ENCODE assay signal across 2 cellular contexts in genomic region chr13:27270594-27271520, GRCh38.
A peak's percentile ranks its signal among the peaks of the same experiment; 100 is the strongest.
TF ChIP-seq lines count a peak whose summit lies in the region.

RASL11A (plus strand) TSS chr13:27270830; CDS start chr13:27270945, 115 bp downstream.

TF ChIP-seq in HEK293, 187 proteins besides CTCF, POLR2A, EP300 and RAD21 (continued from another document and continues in another):
- TF ChIP-seq OSR2 (tag by site-specific recombination; IDR thresholded peaks at IDR 0.05) (no peak), ZNF449 (tag by site-specific recombination; IDR thresholded peaks at IDR 0.05) (no peak), ZNF548 (tag by site-specific recombination; IDR thresholded peaks at IDR 0.05) (no peak), ZSCAN4 (tag by site-specific recombination; IDR thresholded peaks at IDR 0.05) (no peak), ZSCAN23 (tag by site-specific recombination; IDR thresholded peaks at IDR 0.05) (no peak), ZFP69B (tag by site-specific recombination; IDR thresholded peaks at IDR 0.05) (peak; percentile 98), ZNF544 (tag by site-specific recombination; IDR thresholded peaks at IDR 0.05) (no peak), ZNF366 (tag by site-specific recombination; conservative IDR thresholded peaks at IDR 0.05) (no peak), ZNF518A (tag by site-specific recombination; conservative IDR thresholded peaks at IDR 0.05; ENCODE audit: low read depth) (no peak), ZNF596 (tag by site-specific recombination; IDR thresholded peaks at IDR 0.05) (peak; percentile 4; the same call in 1 of the 2 replicates), ZNF426 (tag by site-specific recombination; IDR thresholded peaks at IDR 0.05) (no peak), ZSCAN30 (tag by site-specific recombination; IDR thresholded peaks at IDR 0.05) (peak; percentile 75; the same call in 1 of the 2 replicates), ZNF707 (tag by site-specific recombination; IDR thresholded peaks at IDR 0.05) (no peak), ZNF398 (tag by site-specific recombination; IDR thresholded peaks at IDR 0.05) (0 out of 2 replicates have a peak, but pooled peaks have one; percentile 31), ZEB2 (tag by site-specific recombination; IDR thresholded peaks at IDR 0.05) (peak; percentile 85), ZNF830 (tag by site-specific recombination; IDR thresholded peaks at IDR 0.05; ENCODE audit: low read depth) (no peak), ZNF600 (tag by site-specific recombination; IDR thresholded peaks at IDR 0.05) (peak; percentile 79), KLF17 (tag by site-specific recombination; IDR thresholded peaks at IDR 0.05) (no peak), ZNF2 (tag by site-specific recombination; IDR thresholded peaks at IDR 0.05) (peak; percentile 59; the same call in 1 of the 2 replicates)

TF ChIP-seq in K562, 482 proteins besides CTCF, POLR2A, EP300 and RAD21 (continued from another document and continues in another):
- peak; percentile 25 for TF ChIP-seq VEZF1 (CRISPR knock-in tag; IDR thresholded peaks at IDR 0.05)
- TF ChIP-seq ZNF830 (CRISPR knock-in tag; IDR thresholded peaks at IDR 0.05): no peak
- TF ChIP-seq ZC3H8 (IDR thresholded peaks at IDR 0.05): no peak
- TF ChIP-seq MITF (IDR thresholded peaks at IDR 0.05): no peak
- 0 out of 2 replicates have a peak, but pooled peaks have one; percentile 9 for TF ChIP-seq ETS1 (conservative IDR thresholded peaks at IDR 0.05; ENCODE audit: control insufficient read depth, low read depth, low read length)
- no peak for TF ChIP-seq ID3 (CRISPR knock-in tag; IDR thresholded peaks at IDR 0.05)
- TF ChIP-seq ID3 (tag; IDR thresholded peaks at IDR 0.05): no peak
- TF ChIP-seq TARDBP (IDR thresholded peaks at IDR 0.05): peak; percentile 50
- TF ChIP-seq PREB (CRISPR knock-in tag; IDR thresholded peaks at IDR 0.05): no peak
- no peak for TF ChIP-seq TCF15 (CRISPR knock-in tag; IDR thresholded peaks at IDR 0.05)
- TF ChIP-seq HMGN3 (IDR thresholded peaks at IDR 0.05; ENCODE audit: borderline replicate concordance, extremely low read depth, insufficient read length, low read depth, low read length): peak; percentile 42
- TF ChIP-seq ZBTB1 (CRISPR knock-in tag; IDR thresholded peaks at IDR 0.05; ENCODE audit: borderline replicate concordance, low read depth): 0 out of 2 replicates have a peak, but pooled peaks have one; percentile 29
- TF ChIP-seq CREB1 (IDR thresholded peaks at IDR 0.05): no peak
- TF ChIP-seq CREB1 (CRISPR knock-in tag; IDR thresholded peaks at IDR 0.05): no peak
- TF ChIP-seq POLR2G (IDR thresholded peaks at IDR 0.05; ENCODE audit: low read depth, low read length): peak; percentile 75
- peak; percentile 54; the same call in 1 of the 2 replicates for TF ChIP-seq ZNF232 (CRISPR knock-in tag; IDR thresholded peaks at IDR 0.05)
- TF ChIP-seq TSC22D4 (tag; IDR thresholded peaks at IDR 0.05): no peak
- TF ChIP-seq SRSF9 (IDR thresholded peaks at IDR 0.05; ENCODE audit: borderline replicate concordance, low read depth, low read length): no peak
- TF ChIP-seq ARID2 (IDR thresholded peaks at IDR 0.05): peak; percentile 45; the same call in 1 of the 2 replicates
- peak; percentile 65 for TF ChIP-seq PCBP1 (IDR thresholded peaks at IDR 0.05; ENCODE audit: low read depth, low read length, poor library complexity, severe bottlenecking)
- TF ChIP-seq ETV6 (IDR thresholded peaks at IDR 0.05; ENCODE audit: borderline replicate concordance in 1 of 2, low read depth in 2 of 2, low read length in 1 of 2): no peak
- peak; percentile 73; the same call in 1 of the 2 replicates for TF ChIP-seq ETV6 (CRISPR knock-in tag; IDR thresholded peaks at IDR 0.05; ENCODE audit: borderline replicate concordance)
- TF ChIP-seq ZMIZ1 (IDR thresholded peaks at IDR 0.05; ENCODE audit: low read depth in 2 of 2, low read length in 2 of 2): no peak
- no peak for TF ChIP-seq FOXA1 (IDR thresholded peaks at IDR 0.05; ENCODE audit: borderline replicate concordance)
- peak; percentile 44; the same call in 1 of the 2 replicates for TF ChIP-seq FOXP4 (CRISPR knock-in tag; IDR thresholded peaks at IDR 0.05; ENCODE audit: borderline replicate concordance)
- no peak for TF ChIP-seq MCM7 (IDR thresholded peaks at IDR 0.05)
- no peak for TF ChIP-seq ELF4 (CRISPR knock-in tag; IDR thresholded peaks at IDR 0.05)
- peak; percentile 68 for TF ChIP-seq FIP1L1 (IDR thresholded peaks at IDR 0.05; ENCODE audit: low read depth, low read length, poor library complexity, severe bottlenecking)
- TF ChIP-seq XRCC5 (IDR thresholded peaks at IDR 0.05; ENCODE audit: low read depth, low read length): no peak
- peak in 1 of 2 experiments; percentile 49; a peak in 1 of 4 replicates for TF ChIP-seq SIN3A (IDR thresholded peaks at IDR 0.05; ENCODE audit: borderline replicate concordance in 2 of 2, control insufficient read depth in 1 of 2, low read depth in 2 of 2, low read length in 2 of 2)
- TF ChIP-seq CBX1 (IDR thresholded peaks at IDR 0.05; ENCODE audit: low read depth): peak; percentile 49; the same call in 1 of the 2 replicates
- TF ChIP-seq ZNF561 (CRISPR knock-in tag; conservative IDR thresholded peaks at IDR 0.05): no peak
- TF ChIP-seq BHLHE40 (IDR thresholded peaks at IDR 0.05; ENCODE audit: low read length): no peak
- TF ChIP-seq FOXK1 (CRISPR knock-in tag; IDR thresholded peaks at IDR 0.05; ENCODE audit: borderline replicate concordance): no peak
- TF ChIP-seq E4F1 (CRISPR knock-in tag; IDR thresholded peaks at IDR 0.05; ENCODE audit: borderline replicate concordance): no peak
- peak; percentile 52 for TF ChIP-seq KDM5B (IDR thresholded peaks at IDR 0.05; ENCODE audit: insufficient replicate concordance, low read depth, low read length)
- no peak for TF ChIP-seq ZNF766 (CRISPR knock-in tag; conservative IDR thresholded peaks at IDR 0.05)
- no peak for TF ChIP-seq TRIM28 (IDR thresholded peaks at IDR 0.05)
- no peak for TF ChIP-seq CHD2 (IDR thresholded peaks at IDR 0.05; ENCODE audit: low read depth, low read length)
- TF ChIP-seq HDAC1 (IDR thresholded peaks at IDR 0.05): peak in 1 of 2 experiments; percentile 51; a peak in 1 of 4 replicates
